ENCODE assay signal across 7 cellular contexts in the genomic region with DNA sequence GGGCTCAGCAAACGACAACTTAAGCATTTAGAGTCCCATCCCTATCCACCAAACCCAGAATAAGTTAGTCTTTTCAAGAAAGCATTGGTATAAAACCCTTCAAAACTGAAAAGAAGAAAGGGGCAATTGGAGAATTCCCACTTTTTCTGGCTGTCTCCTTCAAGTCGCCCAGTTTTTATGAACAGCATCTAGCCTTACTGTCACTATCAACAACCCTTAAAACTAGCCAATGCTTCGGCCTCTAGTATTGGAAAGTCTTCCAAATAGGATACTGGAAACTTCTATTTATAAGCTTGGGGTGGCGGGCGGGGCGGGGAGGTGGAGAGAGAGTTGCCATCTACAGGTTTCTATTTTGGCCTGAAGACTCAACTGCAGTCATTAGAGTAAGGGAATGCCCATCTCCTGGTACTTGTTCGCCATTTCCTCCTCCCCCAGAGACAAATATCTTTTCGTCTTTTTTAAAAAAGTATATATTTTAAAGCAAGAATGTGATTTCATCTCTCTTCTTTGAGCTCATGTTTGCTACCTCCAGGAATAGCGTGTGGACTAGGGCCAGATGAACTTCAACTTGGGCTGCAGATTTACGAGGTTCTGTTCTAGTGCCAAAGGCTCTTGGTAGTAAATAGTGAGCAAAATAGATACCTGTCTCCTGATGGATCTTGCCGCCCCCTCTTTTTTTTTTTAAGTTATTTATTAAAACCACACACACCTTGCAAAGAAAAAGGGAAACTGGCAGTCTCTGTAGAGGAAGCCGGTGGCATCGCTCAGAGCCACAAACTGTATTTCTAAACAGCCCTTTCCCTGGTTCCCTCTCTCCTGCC.
DNase-seq lines count a peak whose midpoint lies in the region; ATAC-seq and TF ChIP-seq lines count a peak whose summit lies in the region.

No MANE protein-coding gene starts in this region.

- peak overlapping the region; percentile 74 for H3K27ac ChIP-seq in RWPE2 (ENCODE audit: poor library complexity, severe bottlenecking)
- H3K27ac ChIP-seq in muscle layer of duodenum (ENCODE audit: low read length), result peak overlapping the region; percentile 100

- H3K4me1 ChIP-seq in RWPE2 (ENCODE audit: insufficient read depth, poor library complexity, severe bottlenecking) (peaks cover 24% of the 10 kb centered on the region), muscle layer of duodenum (ENCODE audit: control insufficient read depth in 1 of 2, insufficient read depth in 2 of 2, low read length in 2 of 2) (peaks cover 6 to 14% of the 10 kb centered on the region in 2 donors)

- H3K4me3 ChIP-seq in HFF-Myc (replicated peaks; ENCODE audit: low read depth, low read length) (peak overlapping the region; percentile 88), RWPE2 (ENCODE audit: severe bottlenecking) (peak overlapping the region; percentile 48), muscle layer of duodenum (ENCODE audit: low read depth in 1 of 2, low read length in 2 of 2) (peak overlapping the region; percentile 87 to 96)

- no peak for TF ChIP-seq CTCF in HFF-Myc (IDR thresholded peaks at IDR 0.05; ENCODE audit: low read depth, low read length, missing control alignments)
- peak; percentile 74 for TF ChIP-seq CTCF in RWPE2 (IDR thresholded peaks at IDR 0.05; ENCODE audit: poor library complexity, severe bottlenecking)

- H3K27me3 ChIP-seq in RWPE2 (ENCODE audit: insufficient read depth, poor library complexity, severe bottlenecking) (no peaks in the 10 kb centered on the region), muscle layer of duodenum (ENCODE audit: low read depth, low read length) (no peaks in the 10 kb centered on the region)

- H3K36me3 ChIP-seq in RWPE2 (ENCODE audit: low read depth), result no peaks in the 10 kb centered on the region
- H3K36me3 ChIP-seq in muscle layer of duodenum (ENCODE audit: control insufficient read depth in 1 of 2, insufficient read depth in 2 of 2, low read length in 2 of 2), result peaks cover 0 to 55% of the 10 kb centered on the region in 2 donors

- no peak for ATAC-seq in RWPE2 (ENCODE audit: low read depth)
- ATAC-seq in GM18907 (IDR thresholded peaks at IDR 0.05; ENCODE audit: unreplicated experiment), result no peak

- no peak for DNase-seq in HFF-Myc (ENCODE audit: extremely low read depth, low read depth)
- DNase-seq in RWPE2 (ENCODE audit: low spot score), result no peak
- peak; percentile 7 for DNase-seq in effector CD8-positive, alpha-beta T cell (lab: John Stamatoyannopoulos, UW)
- DNase-seq in islet precursor cell, result no peak
- DNase-seq in GOT3 (lab: John Stamatoyannopoulos, UW), result no peak

- no peaks in the 10 kb centered on the region for H3K9me3 ChIP-seq in RWPE2 (ENCODE audit: severe bottlenecking)
- H3K9me3 ChIP-seq in muscle layer of duodenum (ENCODE audit: control insufficient read depth in 1 of 2, low read length in 2 of 2), result no peaks in the 10 kb centered on the region
